Comparison of ENCODE assay signal across 20 cellular contexts in the genomic region with DNA sequence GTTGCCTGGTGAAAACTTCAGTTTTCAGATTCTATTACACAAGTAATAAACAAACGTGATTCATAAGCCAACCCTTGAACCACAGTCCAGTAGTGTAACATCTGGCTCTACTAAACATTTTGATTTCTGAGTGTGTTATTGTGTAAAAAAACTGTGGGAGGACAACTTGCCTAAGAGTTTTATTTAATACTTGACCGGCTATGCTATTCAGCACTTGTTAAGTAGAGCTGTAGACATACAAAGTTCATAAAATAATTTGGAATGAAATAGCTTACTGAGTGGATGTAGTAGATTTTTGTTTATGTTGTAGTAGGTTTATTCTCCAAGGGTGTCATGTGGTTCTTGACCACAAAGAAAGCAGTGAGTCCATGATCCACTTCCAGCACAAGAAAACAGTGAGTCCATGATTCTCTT. TPM values are rescaled to one million over a fixed set of nuclear protein-coding genes. Genes with fewer than 3 reads are reported as not detected.
A peak's percentile ranks its signal among the peaks of the same experiment; 100 is the strongest.
DNase-seq lines count a peak whose midpoint lies in the region; ATAC-seq and TF ChIP-seq lines count a peak whose summit lies in the region.
"Had no signal": no experiment of that assay in that cellular context is flagged by ENCODE, and none has a peak within 500 bp of the region (broad histone marks: within the 10 kb centered on the region; RNA-seq: fewer than 3 reads in every experiment).

No MANE protein-coding gene starts in this region.

- H3K36me3 ChIP-seq in SJSA1, result no peaks in the 10 kb centered on the region
- H3K36me3 ChIP-seq: BLaER1 treated with 17β-estradiol and CSF1 and Interleukin-3, amounts not matched to agents 10 nM and 100 nM had no signal

- TF ChIP-seq CTCF in foreskin fibroblast (IDR thresholded peaks at IDR 0.05; ENCODE audit: low read depth, low read length), result no peak

- no peak overlapping the region for H3K4me3 ChIP-seq in SJSA1
- H3K4me3 ChIP-seq in foreskin fibroblast (ENCODE audit: low read depth in 1 of 2, low read length in 2 of 2), result no peak overlapping the region
- H3K4me3 ChIP-seq in skeletal muscle cell (ENCODE audit: low read depth, low read length), result no peak overlapping the region
- H3K4me3 ChIP-seq: BLaER1 treated with 17β-estradiol and CSF1 and Interleukin-3, amounts not matched to agents 10 nM and 100 nM had no signal

- ATAC-seq in HG02610 (IDR thresholded peaks at IDR 0.05; ENCODE audit: unreplicated experiment), result no peak
- ATAC-seq: naive thymus-derived CD4-positive, alpha-beta T cell had no signal

- H3K27me3 ChIP-seq in SJSA1 (replicated peaks), result no peaks in the 10 kb centered on the region
- H3K27me3 ChIP-seq: BLaER1 treated with 17β-estradiol and CSF1 and Interleukin-3, amounts not matched to agents 10 nM and 100 nM had no signal

- no peaks in the 10 kb centered on the region for H3K9me3 ChIP-seq in SJSA1 (replicated peaks)

- peak; percentile 64 for DNase-seq in EH (ENCODE audit: low read depth)
- peak in 1 of 2 experiments; percentile 31 for DNase-seq in SJSA1 (ENCODE audit: low read depth in 1 of 2, low spot score in 2 of 2)
- peak; percentile 78 to 85 for DNase-seq in foreskin fibroblast
- peak; percentile 44 for DNase-seq in skeletal muscle cell (ENCODE audit: low read depth)
- no peak for DNase-seq in T-helper 2 cell
- DNase-seq in DMS53 treated with DMSO at 0.1 percent for 48 hours (lab: John Stamatoyannopoulos, UW; ENCODE audit: unreplicated experiment), result no peak
- no peak for DNase-seq in NCI-H774 (lab: John Stamatoyannopoulos, UW)
- DNase-seq: activated CD4-positive, alpha-beta T cell treated with anti-CD3 and anti-CD28 coated beads, Interleukin-2, amount 10 ng/mL, durations not matched to agents 7 days and 5 days; activated naive CD8-positive, alpha-beta T cell treated with anti-CD3 and anti-CD28 coated beads, Interleukin-2, amount 10 ng/mL, durations not matched to agents 7 days and 5 days; activated T-cell treated with anti-CD3 and anti-CD28 coated beads, Interleukin-2, amount 50 U/mL, for 1 hour; cerebellar nuclear complex; DMS79 treated with DMSO at 0.1 percent for 48 hours; naive thymus-derived CD4-positive, alpha-beta T cell; NCI-H1436; NCI-H345; retina; stimulated activated CD8-positive, alpha-beta memory T cell treated with anti-CD3 and anti-CD28 coated beads, Interleukin-4, amount 100 ng/mL, for 48 hours had no signal

- H3K27ac ChIP-seq in SJSA1, result peak overlapping the region; percentile 75; the same call in 1 of the 2 replicates
- H3K27ac ChIP-seq: BLaER1 treated with 17β-estradiol and CSF1 and Interleukin-3, amounts not matched to agents 10 nM and 100 nM; KMS-11 had no signal

- peaks cover 35% of the 10 kb centered on the region for H3K4me1 ChIP-seq in SJSA1 (replicated peaks)

RNA-seq across cellular contexts. Expression of gene LVRN, which starts 17.4 kb away (rescaled TPM):
- total RNA-seq in SJSA1 (2014; rRNA removed; shearing (Covaris generic)), result 0.74 TPM in 1 of 2 replicates, not detected in the other
- total RNA-seq: activated CD4-positive, alpha-beta T cell treated with anti-CD3 and anti-CD28 coated beads, Interleukin-2, amount 10 ng/mL, durations not matched to agents 7 days and 5 days; activated naive CD8-positive, alpha-beta T cell treated with anti-CD3 and anti-CD28 coated beads, Interleukin-2, amount 10 ng/mL, durations not matched to agents 7 days and 5 days had no signal

RNA-seq across cellular contexts. Expression of gene ARL14EPL, which starts 52.6 kb away (rescaled TPM):
- 1.3 TPM in 1 of 2 replicates, not detected in the other for total RNA-seq in SJSA1 (2014; rRNA removed; shearing (Covaris generic))
- total RNA-seq: activated CD4-positive, alpha-beta T cell treated with anti-CD3 and anti-CD28 coated beads, Interleukin-2, amount 10 ng/mL, durations not matched to agents 7 days and 5 days; activated naive CD8-positive, alpha-beta T cell treated with anti-CD3 and anti-CD28 coated beads, Interleukin-2, amount 10 ng/mL, durations not matched to agents 7 days and 5 days; naive thymus-derived CD4-positive, alpha-beta T cell had no signal

Comparison
In these comparisons a context has a peak if more than half of its experiments do, and no peak if none do; other contexts are left out.
1. DNase-seq: peak in EH (single experiment), foreskin fibroblast (2 of 2) and skeletal muscle cell (single experiment); none in T-helper 2 cell (0 of 5), DMS53 treated with DMSO at 0.1 percent for 48 hours (single experiment) and NCI-H774 (single experiment).